ENCODE assay signal across 8 cellular contexts in genomic region chr7:155206286-155207020, GRCh38.
A peak's percentile ranks its signal among the peaks of the same experiment; 100 is the strongest.
DNase-seq lines count a peak whose midpoint lies in the region; ATAC-seq, FAIRE-seq and TF ChIP-seq lines count a peak whose summit lies in the region.

No MANE protein-coding gene starts in this region.

- TF ChIP-seq CTCF in Loucy (conservative IDR thresholded peaks at IDR 0.05; ENCODE audit: low read length) (no peak), endothelial cell of umbilical vein (IDR thresholded peaks at IDR 0.05; ENCODE audit: extremely low read depth in 1 of 2, insufficient read depth in 1 of 2, low read depth in 1 of 2, low read length in 2 of 2) (no peak), thoracic aorta (IDR thresholded peaks at IDR 0.05) (no peak)

- H3K4me3 Mint-ChIP-seq in CD4-positive, alpha-beta memory T cell = peak overlapping the region; percentile 83 to 93 (median 88)
- H3K4me3 Mint-ChIP-seq in activated CD4-positive, alpha-beta memory T cell treated with anti-CD3 and anti-CD28 coated beads, Interleukin-2, amount 10 ng/mL, durations not matched to agents 7 days and 5 days = peak overlapping the region; percentile 88

- H4K20me1 ChIP-seq in Loucy (ENCODE audit: insufficient read depth, low read length, poor library complexity, severe bottlenecking) (no peaks in the 10 kb centered on the region), endothelial cell of umbilical vein (replicated peaks; ENCODE audit: control insufficient read depth, extremely low read depth, insufficient read depth, low read length) (no peaks in the 10 kb centered on the region)

- no peak overlapping the region for H3K14ac ChIP-seq in neuronal stem cell (ENCODE audit: low read length)

- peaks cover 15% of the 10 kb centered on the region for H3K4me1 ChIP-seq in CD4-positive, alpha-beta memory T cell (ENCODE audit: insufficient read depth, low read length)
- H3K4me1 ChIP-seq in Loucy (ENCODE audit: insufficient read depth, low read length, poor library complexity, severe bottlenecking) = peaks cover 48% of the 10 kb centered on the region
- peaks cover 29% of the 10 kb centered on the region for H3K4me1 ChIP-seq in endothelial cell of umbilical vein (ENCODE audit: control insufficient read depth, extremely low read depth, insufficient read depth, low read length)
- H3K4me1 ChIP-seq in neuronal stem cell (ENCODE audit: control insufficient read depth in 2 of 2, insufficient read depth in 1 of 2, low read depth in 1 of 2, low read length in 2 of 2) = peaks cover 0 to 6% of the 10 kb centered on the region in 2 donors
- H3K4me1 ChIP-seq in thoracic aorta (ENCODE audit: control insufficient read depth in 1 of 2, low read depth in 2 of 2) = no peaks in the 10 kb centered on the region

- peaks cover 15 to 27% (median 22%) of the 10 kb centered on the region in 4 donors for H3K4me1 Mint-ChIP-seq in CD4-positive, alpha-beta memory T cell
- peaks cover 44% of the 10 kb centered on the region for H3K4me1 Mint-ChIP-seq in activated CD4-positive, alpha-beta memory T cell treated with anti-CD3 and anti-CD28 coated beads, Interleukin-2, amount 10 ng/mL, durations not matched to agents 7 days and 5 days

- TF ChIP-seq POLR2A in endothelial cell of umbilical vein (IDR thresholded peaks at IDR 0.05; ENCODE audit: low read depth, low read length) = no peak

- no peak overlapping the region for H2BK5ac ChIP-seq in neuronal stem cell (ENCODE audit: low read length)

- no peak for FAIRE-seq in endothelial cell of umbilical vein (lab: Jason Lieb, UNC)

- no peak overlapping the region for H3K18ac ChIP-seq in neuronal stem cell (ENCODE audit: low read length)

- H3K9me1 ChIP-seq in endothelial cell of umbilical vein (replicated peaks; ENCODE audit: control insufficient read depth, extremely low read depth, insufficient read depth, low read length) = no peaks in the 10 kb centered on the region

- no peaks in the 10 kb centered on the region for H3K36me3 ChIP-seq in CD4-positive, alpha-beta memory T cell (ENCODE audit: insufficient read depth, low read length)
- H3K36me3 ChIP-seq in Loucy (ENCODE audit: insufficient read depth, low read length) = no peaks in the 10 kb centered on the region
- no peaks in the 10 kb centered on the region for H3K36me3 ChIP-seq in endothelial cell of umbilical vein (ENCODE audit: control insufficient read depth in 2 of 2, extremely low read depth in 1 of 2, insufficient read depth in 2 of 2, low read length in 2 of 2)
- no peaks in the 10 kb centered on the region for H3K36me3 ChIP-seq in neuronal stem cell (replicated peaks in 1 of 2; ENCODE audit: control insufficient read depth in 2 of 2, insufficient read depth in 2 of 2, low read length in 2 of 2)
- H3K36me3 ChIP-seq in thoracic aorta = no peaks in the 10 kb centered on the region

- POLR2A ChIA-PET in CD4-positive, alpha-beta memory T cell (lab: Charles Lee; ENCODE audit: partially characterized antibody) = interaction anchor here (1.5 to 5.9 kb wide), 4 partner anchors 91 to 279 kb away, joined by 4 to 176 read pairs (median 17); partner anchors contain the start of genes INSIG1 and PAXIP1
- POLR2A ChIA-PET in activated CD4-positive, alpha-beta memory T cell treated with anti-CD3 and anti-CD28 coated beads, Interleukin-2, amount 10 ng/mL, durations not matched to agents 7 days and 5 days (lab: Charles Lee) = interaction anchor here (0.7 to 9.9 kb wide), 9 partner anchors 8 to 279 kb away, joined by 3 to 305 read pairs (median 13); partner anchors contain the start of genes INSIG1 and PAXIP1
- POLR2A ChIA-PET in endothelial cell of umbilical vein (lab: Charles Lee) = interaction anchor here (0.9 to 2.8 kb wide), 3 partner anchors 51 to 92 kb away, joined by 3 to 36 read pairs (median 6); partner anchors contain the start of gene INSIG1

- H3K4me2 ChIP-seq in Loucy (ENCODE audit: low read depth, low read length, poor library complexity, severe bottlenecking) = peak overlapping the region; percentile 72
- H3K4me2 ChIP-seq in endothelial cell of umbilical vein (ENCODE audit: insufficient read depth, low read length) = peak overlapping the region; percentile 79
- H3K4me2 ChIP-seq in neuronal stem cell (ENCODE audit: insufficient read depth, low read length, poor library complexity, severe bottlenecking) = no peak overlapping the region

- no peak overlapping the region for H2BK120ac ChIP-seq in neuronal stem cell (ENCODE audit: low read depth, low read length)

- H2BK12ac ChIP-seq in neuronal stem cell (ENCODE audit: low read length) = no peak overlapping the region

- no peak overlapping the region for H2BK15ac ChIP-seq in neuronal stem cell (ENCODE audit: low read length)

- H3K36me3 Mint-ChIP-seq in CD4-positive, alpha-beta memory T cell = peaks cover 0 to 2% of the 10 kb centered on the region in 2 donors
- H3K36me3 Mint-ChIP-seq in activated CD4-positive, alpha-beta memory T cell treated with anti-CD3 and anti-CD28 coated beads, Interleukin-2, amount 10 ng/mL, durations not matched to agents 7 days and 5 days (ENCODE audit: low read depth) = peaks cover 7% of the 10 kb centered on the region

- dilution Hi-C loops in endothelial cell of umbilical vein (cut with MboI; ENCODE audit: extremely low pct_ligation_motif_present, low sequenced_read_pairs) = no loop called here

- H3K27me3 ChIP-seq in CD4-positive, alpha-beta memory T cell (ENCODE audit: insufficient read depth, low read length) = no peaks in the 10 kb centered on the region
- no peaks in the 10 kb centered on the region for H3K27me3 ChIP-seq in Loucy (ENCODE audit: insufficient read depth, low read length, poor library complexity, severe bottlenecking)
- H3K27me3 ChIP-seq in endothelial cell of umbilical vein (ENCODE audit: control insufficient read depth in 2 of 2, insufficient read depth in 2 of 2, low read length in 2 of 2) = no peaks in the 10 kb centered on the region
- no peaks in the 10 kb centered on the region for H3K27me3 ChIP-seq in neuronal stem cell (ENCODE audit: control insufficient read depth in 3 of 3, insufficient read depth in 3 of 3, low read depth in 1 of 3, low read length in 3 of 3)
- H3K27me3 ChIP-seq in thoracic aorta (replicated peaks; ENCODE audit: insufficient read depth) = no peaks in the 10 kb centered on the region

- H3K27ac Mint-ChIP-seq in CD4-positive, alpha-beta memory T cell = peak overlapping the region; percentile 92 to 99 (median 96)
- peak overlapping the region; percentile 99 for H3K27ac Mint-ChIP-seq in activated CD4-positive, alpha-beta memory T cell treated with anti-CD3 and anti-CD28 coated beads, Interleukin-2, amount 10 ng/mL, durations not matched to agents 7 days and 5 days

- BruUV-seq in endothelial cell of umbilical vein (replicated peaks; lab: Mats Ljungman, UMichigan) = no TSS peak

- H4K91ac ChIP-seq in neuronal stem cell (ENCODE audit: low read depth, low read length, poor library complexity) = no peak overlapping the region

- WGBS in neuronal stem cell (ENCODE audit: extremely low coverage in 2 of 2, insufficient read length in 2 of 2, insufficient replicate concordance in 1 of 2), 2 donors = no CpG with 5 or more reads among the region's 21 CpGs

- H3K23ac ChIP-seq in neuronal stem cell (ENCODE audit: low read depth, low read length, poor library complexity) = peak overlapping the region; percentile 57

- no peaks in the 10 kb centered on the region for H3K79me1 ChIP-seq in neuronal stem cell (ENCODE audit: low read depth, low read length)

- no peaks in the 10 kb centered on the region for H3K9me2 ChIP-seq in Loucy (replicated peaks; ENCODE audit: low read depth, low read length)

- ATAC-seq in GM21515 (IDR thresholded peaks at IDR 0.05; ENCODE audit: unreplicated experiment) (peak; percentile 36), thoracic aorta (ENCODE audit: insufficient number of reproducible peaks, low FRiP score, low read depth) (peak; percentile 34)

- peak overlapping the region; percentile 66 to 89 for H3K4me3 ChIP-seq in CD4-positive, alpha-beta memory T cell (ENCODE audit: low read length in 2 of 2)
- peak overlapping the region; percentile 82 for H3K4me3 ChIP-seq in Loucy (ENCODE audit: low read length, poor library complexity, severe bottlenecking)
- H3K4me3 ChIP-seq in endothelial cell of umbilical vein (replicated peaks in 1 of 3; ENCODE audit: insufficient read depth in 1 of 3, low read depth in 1 of 3, low read length in 3 of 3) = peak overlapping the region in 2 of 3 experiments; percentile 51 to 78
- no peak overlapping the region for H3K4me3 ChIP-seq in neuronal stem cell (ENCODE audit: low read length in 2 of 2)
- H3K4me3 ChIP-seq in thoracic aorta = peak overlapping the region; percentile 51

- CTCF ChIA-PET in CD4-positive, alpha-beta memory T cell (lab: Charles Lee; ENCODE audit: partially characterized antibody) = interaction anchor here (0.9 to 2.2 kb wide), 3 partner anchors 93 to 138 kb away, joined by 3 to 23 read pairs (median 3); no protein-coding TSS in a partner anchor
- CTCF ChIA-PET in activated CD4-positive, alpha-beta memory T cell treated with anti-CD3 and anti-CD28 coated beads, Interleukin-2, amount 10 ng/mL, durations not matched to agents 7 days and 5 days (lab: Charles Lee) = interaction anchor here (1.2 to 4.4 kb wide), 6 partner anchors 11 to 279 kb away, joined by 3 to 58 read pairs (median 10); partner anchors contain the start of gene INSIG1
- CTCF ChIA-PET in endothelial cell of umbilical vein (lab: Charles Lee) = interaction anchor here (0.7 to 3.3 kb wide), 5 partner anchors 11 to 279 kb away, joined by 3 to 17 read pairs (median 4); partner anchors contain the start of gene INSIG1

- H4K8ac ChIP-seq in neuronal stem cell (ENCODE audit: low read depth, low read length) = no peak overlapping the region

- no peak overlapping the region for H2AK5ac ChIP-seq in neuronal stem cell (ENCODE audit: low read depth, low read length)

- H3F3A ChIP-seq in Loucy (ENCODE audit: low read depth) = peaks cover 5% of the 10 kb centered on the region; the same call in 1 of the 2 replicates

- peaks cover 0 to 3% (median 0%) of the 10 kb centered on the region in 8 donors for H3K9me3 Mint-ChIP-seq in CD4-positive, alpha-beta memory T cell
- peaks cover 5% of the 10 kb centered on the region for H3K9me3 Mint-ChIP-seq in activated CD4-positive, alpha-beta memory T cell treated with anti-CD3 and anti-CD28 coated beads, Interleukin-2, amount 10 ng/mL, durations not matched to agents 7 days and 5 days

- peak overlapping the region; percentile 77 for H3K27ac ChIP-seq in CD4-positive, alpha-beta memory T cell (ENCODE audit: low read depth, low read length)
- H3K27ac ChIP-seq in endothelial cell of umbilical vein (ENCODE audit: insufficient read depth, low read depth, low read length) (peak overlapping the region; percentile 99), neuronal stem cell (replicated peaks; ENCODE audit: low read length) (no peak overlapping the region), thoracic aorta (peak overlapping the region in 1 of 2 donors; percentile 23)

- H2AFZ ChIP-seq in Loucy (ENCODE audit: low read length) (no peak overlapping the region), endothelial cell of umbilical vein (ENCODE audit: low read depth, low read length) (no peak overlapping the region), neuronal stem cell (ENCODE audit: low read length) (no peak overlapping the region)

- no peaks in the 10 kb centered on the region for H3K9me3 ChIP-seq in CD4-positive, alpha-beta memory T cell (ENCODE audit: control insufficient read depth in 1 of 2, low read length in 2 of 2)
- H3K9me3 ChIP-seq in Loucy (ENCODE audit: insufficient read depth, low read depth, low read length) = no peaks in the 10 kb centered on the region
- no peaks in the 10 kb centered on the region for H3K9me3 ChIP-seq in endothelial cell of umbilical vein (replicated peaks; ENCODE audit: control insufficient read depth, insufficient read depth, low read length)
- peaks cover 0 to 8% of the 10 kb centered on the region in 2 donors for H3K9me3 ChIP-seq in neuronal stem cell (replicated peaks in 1 of 2; ENCODE audit: control insufficient read depth in 2 of 2, insufficient read depth in 1 of 2, low read depth in 1 of 2, low read length in 2 of 2)
- no peaks in the 10 kb centered on the region for H3K9me3 ChIP-seq in thoracic aorta

- no peaks in the 10 kb centered on the region for H3K27me3 Mint-ChIP-seq in CD4-positive, alpha-beta memory T cell
- H3K27me3 Mint-ChIP-seq in activated CD4-positive, alpha-beta memory T cell treated with anti-CD3 and anti-CD28 coated beads, Interleukin-2, amount 10 ng/mL, durations not matched to agents 7 days and 5 days = no peaks in the 10 kb centered on the region

- no peaks in the 10 kb centered on the region; the same call in 1 of the 2 replicates for H3K79me2 ChIP-seq in Loucy (ENCODE audit: insufficient read depth, low read length)
- no peaks in the 10 kb centered on the region for H3K79me2 ChIP-seq in endothelial cell of umbilical vein (ENCODE audit: control insufficient read depth, insufficient read depth, low read length)

- intact Hi-C loops in CD4-positive, alpha-beta memory T cell (cut with micrococcal nuclease) = loop anchor here (5.0 kb wide), 1 partner anchor 141 kb away; no protein-coding TSS in a partner anchor
- intact Hi-C loops in endothelial cell of umbilical vein (cut with micrococcal nuclease) = loop anchor here (1.0 to 10.0 kb wide), 6 partner anchors 51 to 598 kb away; partner anchors contain the start of genes EN2, INSIG1, PAXIP1 and RBM33

- peak overlapping the region; percentile 17 for H3K4ac ChIP-seq in neuronal stem cell (ENCODE audit: low read length)

- H3K9ac ChIP-seq in Loucy (ENCODE audit: low read depth, low read length, poor library complexity, severe bottlenecking) (peak overlapping the region; percentile 93), endothelial cell of umbilical vein (replicated peaks; ENCODE audit: extremely low read depth, insufficient read depth, low read length) (peak overlapping the region; percentile 97), neuronal stem cell (ENCODE audit: low read depth, low read length, poor library complexity) (peak overlapping the region; percentile 46)

- peak; percentile 36 to 81 (median 41) for DNase-seq in CD4-positive, alpha-beta memory T cell
- DNase-seq in activated CD4-positive, alpha-beta memory T cell treated with anti-CD3 and anti-CD28 coated beads, Interleukin-2, amount 10 ng/mL, durations not matched to agents 7 days and 5 days = peak; percentile 79
- DNase-seq in endothelial cell of umbilical vein (ENCODE audit: low read depth, low spot score) (peak; percentile 98), neuronal stem cell (ENCODE audit: low spot score) (no peak), thoracic aorta (ENCODE audit: low spot score) (peak; percentile 35), DMS153 (lab: John Stamatoyannopoulos, UW) (no peak)

Comparison
In these comparisons a context has a peak if more than half of its experiments do, and no peak if none do; other contexts are left out.
1. DNase-seq: peak in CD4-positive, alpha-beta memory T cell (5 of 5), activated CD4-positive, alpha-beta memory T cell treated with anti-CD3 and anti-CD28 coated beads, Interleukin-2, amount 10 ng/mL, durations not matched to agents 7 days and 5 days (single experiment), endothelial cell of umbilical vein (single experiment) and thoracic aorta (single experiment); none in neuronal stem cell (single experiment) and DMS153 (single experiment).
2. H3K4me3 ChIP-seq: peak in CD4-positive, alpha-beta memory T cell (2 of 2), Loucy (single experiment), endothelial cell of umbilical vein (2 of 3) and thoracic aorta (single experiment); none in neuronal stem cell (0 of 2).
3. H3K9ac ChIP-seq: peak in every context shown above with its lines; median percentile 97 in endothelial cell of umbilical vein; 93 in Loucy; 46 in neuronal stem cell.